Comparison of ENCODE assay signal across 20 cellular contexts in genomic region chr17:16927641-16928321, GRCh38. TPM values are rescaled to one million over a fixed set of nuclear protein-coding genes. Genes with fewer than 3 reads are reported as not detected.
"Had no signal": no experiment of that assay in that cellular context is flagged by ENCODE, and none has a peak within 500 bp of the region (broad histone marks: within the 10 kb centered on the region; RNA-seq: fewer than 3 reads in every experiment).

No MANE protein-coding gene starts in this region.

- H3K27me3 ChIP-seq: tibial nerve had no signal

- H3K36me3 ChIP-seq: gastroesophageal sphincter, prostate gland, tibial nerve, WERI-Rb-1 had no signal

- H3K4me1 Mint-ChIP-seq: activated naive CD8-positive, alpha-beta T cell treated with anti-CD3 and anti-CD28 coated beads, Interleukin-2, amount 50 U/mL, for 24 hours; stimulated activated effector memory CD8-positive, alpha-beta T cell treated with anti-CD3 and anti-CD28 coated beads, Interleukin-12 subunit alpha, Interleukin-12 subunit beta, amount 100 ng/mL, for 72 hours; T-helper 17 cell had no signal

- H3K27ac Mint-ChIP-seq: activated naive CD8-positive, alpha-beta T cell treated with anti-CD3 and anti-CD28 coated beads, Interleukin-2, amount 50 U/mL, for 24 hours; effector memory CD8-positive, alpha-beta T cell; natural killer cell treated with Interleukin-12 subunit alpha and Interleukin-12 subunit beta and Interleukin-15 and Interleukin-18, amount 100 ng/mL, for 72 hours; stimulated activated effector memory CD8-positive, alpha-beta T cell treated with anti-CD3 and anti-CD28 coated beads, Interleukin-12 subunit alpha, Interleukin-12 subunit beta, amount 100 ng/mL, for 72 hours; T-helper 17 cell had no signal

- H3K9me3 ChIP-seq: gastroesophageal sphincter, prostate gland, tibial nerve had no signal

- H3K4me3 ChIP-seq: gastroesophageal sphincter, prostate gland, tibial nerve had no signal

- ATAC-seq: activated naive CD8-positive, alpha-beta T cell treated with anti-CD3 and anti-CD28 coated beads, Interleukin-2, amount 50 U/mL, for 24 hours; effector memory CD8-positive, alpha-beta T cell; gastroesophageal sphincter; natural killer cell treated with Interleukin-12 subunit alpha and Interleukin-12 subunit beta and Interleukin-15 and Interleukin-18, amount 100 ng/mL, for 72 hours; stimulated activated effector memory CD8-positive, alpha-beta T cell treated with anti-CD3 and anti-CD28 coated beads, Interleukin-12 subunit alpha, Interleukin-12 subunit beta, amount 100 ng/mL, for 72 hours; T-helper 17 cell had no signal

- DNase-seq: activated CD4-positive, alpha-beta T cell treated with anti-CD3 and anti-CD28 coated beads for 48 hours; activated CD8-positive, alpha-beta memory T cell treated with anti-CD3 and anti-CD28 coated beads, Interleukin-2, amount 50 U/mL, for 48 hours; activated naive CD4-positive, alpha-beta T cell; activated naive CD8-positive, alpha-beta T cell treated with anti-CD3 and anti-CD28 coated beads, Interleukin-2, amount 50 U/mL, for 24 hours; cerebellar nuclear complex; dermis blood vessel endothelial cell; effector memory CD8-positive, alpha-beta T cell; mesendoderm; nucleus accumbens; stimulated activated CD4-positive, alpha-beta T cell treated with anti-CD3 and anti-CD28 coated beads, Interleukin-12 subunit alpha, Interleukin-12 subunit beta, amount 100 ng/mL, for 4 hours; stimulated activated CD4-positive, alpha-beta T cell treated with anti-CD3 and anti-CD28 coated beads, Interleukin-2, amount 100 ng/mL, for 24 hours; T-helper 17 cell; WERI-Rb-1 had no signal

- H3K4me1 ChIP-seq: gastroesophageal sphincter, prostate gland had no signal

- H3K27ac ChIP-seq: gastroesophageal sphincter, prostate gland, tibial nerve, WERI-Rb-1 had no signal

- H3K9me3 Mint-ChIP-seq: activated naive CD8-positive, alpha-beta T cell treated with anti-CD3 and anti-CD28 coated beads, Interleukin-2, amount 50 U/mL, for 24 hours; effector memory CD8-positive, alpha-beta T cell; natural killer cell treated with Interleukin-12 subunit alpha and Interleukin-12 subunit beta and Interleukin-15 and Interleukin-18, amount 100 ng/mL, for 72 hours; stimulated activated effector memory CD8-positive, alpha-beta T cell treated with anti-CD3 and anti-CD28 coated beads, Interleukin-12 subunit alpha, Interleukin-12 subunit beta, amount 100 ng/mL, for 72 hours had no signal

- H3K4me3 Mint-ChIP-seq: activated naive CD8-positive, alpha-beta T cell treated with anti-CD3 and anti-CD28 coated beads, Interleukin-2, amount 50 U/mL, for 24 hours; effector memory CD8-positive, alpha-beta T cell; natural killer cell treated with Interleukin-12 subunit alpha and Interleukin-12 subunit beta and Interleukin-15 and Interleukin-18, amount 100 ng/mL, for 72 hours; stimulated activated effector memory CD8-positive, alpha-beta T cell treated with anti-CD3 and anti-CD28 coated beads, Interleukin-12 subunit alpha, Interleukin-12 subunit beta, amount 100 ng/mL, for 72 hours; T-helper 17 cell had no signal

- H3K27me3 Mint-ChIP-seq: activated naive CD8-positive, alpha-beta T cell treated with anti-CD3 and anti-CD28 coated beads, Interleukin-2, amount 50 U/mL, for 24 hours; natural killer cell treated with Interleukin-12 subunit alpha and Interleukin-12 subunit beta and Interleukin-15 and Interleukin-18, amount 100 ng/mL, for 72 hours had no signal

RNA-seq across cellular contexts. Expression of gene TNFRSF13B, which starts 44.1 kb away (rescaled TPM):
- total RNA-seq: aorta, dermis blood vessel endothelial cell, epithelial cell of proximal tubule, prostate gland, tibial nerve had no signal
- polyA plus RNA-seq: aorta had no signal
